In genomic region chr22:46057762-46058420, GRCh38 we compare ENCODE assay signal across 8 cellular contexts.
DNase-seq lines count a peak whose midpoint lies in the region; ATAC-seq, FAIRE-seq and TF ChIP-seq lines count a peak whose summit lies in the region.

No MANE protein-coding gene starts in this region.

- intact Hi-C loops in HepG2 (cut with micrococcal nuclease; ENCODE audit: unreplicated experiment), result no loop called here
- intact Hi-C loops in vagina (cut with DNase I), result no loop called here

- no TSS peak for BruUV-seq in HepG2 (replicated peaks; lab: Mats Ljungman, UMichigan)

- no peak overlapping the region for H3K4me3 ChIP-seq in liver (ENCODE audit: low read depth in 1 of 3, low read length in 3 of 3)
- H3K4me3 ChIP-seq in HepG2 (replicated peaks in 1 of 3; ENCODE audit: insufficient read depth in 1 of 3, low read depth in 2 of 3, low read length in 3 of 3), result no peak overlapping the region
- peak overlapping the region; percentile 62 to 75 for H3K4me3 ChIP-seq in vagina

- TF ChIP-seq CTCF in liver (IDR thresholded peaks at IDR 0.05; ENCODE audit: low read depth, low read length, missing input control) (no peak), HepG2 (CRISPR knock-in tag; IDR thresholded peaks at IDR 0.05) (no peak), vagina (IDR thresholded peaks at IDR 0.05) (no peak)

- H2AFZ ChIP-seq in HepG2 (ENCODE audit: low read length), result no peak overlapping the region

- H3K79me2 ChIP-seq in HepG2 (ENCODE audit: insufficient read depth, low read length), result no peaks in the 10 kb centered on the region

- H4K20me1 ChIP-seq in HepG2 (ENCODE audit: insufficient read depth, low read length), result peaks cover 4% of the 10 kb centered on the region; the same call in 1 of the 2 replicates

- FAIRE-seq in HepG2 (lab: Jason Lieb, UNC), result no peak

- TF ChIP-seq RAD21 in liver (IDR thresholded peaks at IDR 0.05) (no peak), HepG2 (CRISPR knock-in tag; IDR thresholded peaks at IDR 0.05) (no peak)

- H3K9ac ChIP-seq in liver (ENCODE audit: low read depth in 1 of 2, low read length in 2 of 2) (peak overlapping the region; percentile 27 to 54), HepG2 (ENCODE audit: insufficient read depth, low read depth, low read length) (no peak overlapping the region)

- CTCF ChIA-PET in HepG2 (lab: Yijun Ruan, JAX; ENCODE audit: low intra/inter-chr PET ratio, low total read pairs), result no interaction called here

- DNase-seq in HepG2 (ENCODE audit: low spot score), result no peak
- DNase-seq in OCI-M1 (lab: John Stamatoyannopoulos, UW), result peak; percentile 97
- peak in 2 of 61 donors; percentile 23 to 50 for DNase-seq in caudate nucleus (lab: John Stamatoyannopoulos, UW)
- peak; percentile 71 for DNase-seq in mesenteric fat pad (ENCODE audit: low spot score)
- DNase-seq in vagina (ENCODE audit: extremely low spot score in 2 of 2), result no peak

- POLR2A ChIA-PET in HepG2 (lab: Yijun Ruan, JAX), result no interaction called here

- TF ChIP-seq EP300 in HepG2 (IDR thresholded peaks at IDR 0.05; ENCODE audit: low read depth in 2 of 2, low read length in 2 of 2), result no peak
- no peak for TF ChIP-seq EP300 in HepG2 (CRISPR knock-in tag; IDR thresholded peaks at IDR 0.05; ENCODE audit: borderline replicate concordance)

- H3K27ac ChIP-seq in liver (ENCODE audit: low read depth in 1 of 2, low read length in 2 of 2), result peak overlapping the region; percentile 77 to 87
- no peak overlapping the region for H3K27ac ChIP-seq in HepG2 (ENCODE audit: extremely low read length, insufficient read depth, low read length)
- peak overlapping the region; percentile 99 for H3K27ac ChIP-seq in caudate nucleus (ENCODE audit: low read depth, low read length)
- H3K27ac ChIP-seq in vagina, result peak overlapping the region; percentile 100

- H3K27me3 ChIP-seq in liver (ENCODE audit: control insufficient read depth in 4 of 4, insufficient read depth in 4 of 4, low read length in 3 of 4) (no peaks in the 10 kb centered on the region), HepG2 (ENCODE audit: control insufficient read depth in 1 of 2, insufficient read depth in 2 of 2, low read length in 2 of 2) (peaks cover 22 to 84% of the 10 kb centered on the region in 2 experiments), vagina (no peaks in the 10 kb centered on the region)

- no peak overlapping the region for H3K4me2 ChIP-seq in HepG2 (ENCODE audit: low read depth, low read length)

- no peak for ATAC-seq in HepG2
- ATAC-seq in HG03066 (IDR thresholded peaks at IDR 0.05; ENCODE audit: low read depth, unreplicated experiment), result peak; percentile 68
- ATAC-seq in GM19328 (IDR thresholded peaks at IDR 0.05; ENCODE audit: unreplicated experiment), result no peak

- H3K4me1 ChIP-seq in liver (ENCODE audit: control insufficient read depth in 4 of 4, insufficient read depth in 4 of 4, low read length in 3 of 4) (peaks cover 13 to 50% (median 34%) of the 10 kb centered on the region in 4 donors), HepG2 (ENCODE audit: insufficient read depth, low read length) (0 out of 2 replicates have a peak, but pooled peaks cover 6% of the 10 kb centered on the region), vagina (peaks cover 86% of the 10 kb centered on the region)

- 15% methylated on average over 13 of the region's 13 CpGs for WGBS in liver
- 5% methylated on average over 13 of the region's 13 CpGs for WGBS in HepG2 (ENCODE audit: low lambda C conversion rate)

- TF ChIP-seq POLR2A in HepG2 (IDR thresholded peaks at IDR 0.05; ENCODE audit: insufficient read depth in 1 of 2, low read depth in 2 of 2, low read length in 2 of 2) (no peak), vagina (IDR thresholded peaks at IDR 0.05) (peak in 1 of 2 donors; percentile 34)

- H3K9me3 ChIP-seq in liver (ENCODE audit: control insufficient read depth in 4 of 4, low read length in 3 of 4) (no peaks in the 10 kb centered on the region), HepG2 (ENCODE audit: low read length) (no peaks in the 10 kb centered on the region), vagina (no peaks in the 10 kb centered on the region)

- in situ Hi-C loops in HepG2 (cut with HindIII; ENCODE audit: extremely low pct_ligation_motif_present, low pct_unique_long_range_greater_than_20kb), result no loop called here

- H3K36me3 ChIP-seq in liver (ENCODE audit: control insufficient read depth in 4 of 4, insufficient read depth in 3 of 4, low read depth in 1 of 4, low read length in 3 of 4) (no peaks in the 10 kb centered on the region), HepG2 (replicated peaks in 1 of 2; ENCODE audit: control insufficient read depth in 1 of 2, insufficient read depth in 2 of 2, low read length in 2 of 2) (no peaks in the 10 kb centered on the region), vagina (no peaks in the 10 kb centered on the region)

TF ChIP-seq in liver, 16 proteins besides CTCF, POLR2A, EP300 and RAD21 (continues in another document):
- TF ChIP-seq NR2F2 (IDR thresholded peaks at IDR 0.05) (peak; percentile 24), ZBTB33 (IDR thresholded peaks at IDR 0.05) (no peak), HNF4G (IDR thresholded peaks at IDR 0.05) (no peak), GABPA (IDR thresholded peaks at IDR 0.05 in 1 of 2, conservative IDR thresholded peaks at IDR 0.05 in 1 of 2) (peak in 1 of 2 donors; percentile 20), YY1 (IDR thresholded peaks at IDR 0.05) (peak; percentile 70), MAX (IDR thresholded peaks at IDR 0.05) (peak; percentile 12), FOXA1 (IDR thresholded peaks at IDR 0.05) (no peak), HNF4A (conservative IDR thresholded peaks at IDR 0.05) (peak in 1 of 2 donors; percentile 33), EGR1 (IDR thresholded peaks at IDR 0.05; ENCODE audit: low read depth in 2 of 2) (no peak), TAF1 (conservative IDR thresholded peaks at IDR 0.05) (no peak), FOXA2 (IDR thresholded peaks at IDR 0.05) (peak; percentile 39), SP1 (IDR thresholded peaks at IDR 0.05) (peak; percentile 49), ATF3 (IDR thresholded peaks at IDR 0.05) (peak; percentile 25)

TF ChIP-seq in HepG2, 621 proteins besides CTCF, POLR2A, EP300 and RAD21 (continues in another document):
- no peak for TF ChIP-seq NFRKB (IDR thresholded peaks at IDR 0.05)
- TF ChIP-seq ZNF709 (CRISPR knock-in tag; IDR thresholded peaks at IDR 0.05), result no peak
- no peak for TF ChIP-seq KDM2A (CRISPR knock-in tag; IDR thresholded peaks at IDR 0.05; ENCODE audit: borderline replicate concordance, low read depth)
- no peak for TF ChIP-seq SMAD3 (CRISPR knock-in tag; IDR thresholded peaks at IDR 0.05)
- TF ChIP-seq PREB (CRISPR knock-in tag; IDR thresholded peaks at IDR 0.05), result no peak
- no peak for TF ChIP-seq NFYB (CRISPR knock-in tag; IDR thresholded peaks at IDR 0.05)
- no peak for TF ChIP-seq ZNF513 (CRISPR knock-in tag; conservative IDR thresholded peaks at IDR 0.05)
- no peak for TF ChIP-seq IKZF5 (CRISPR knock-in tag; IDR thresholded peaks at IDR 0.05)
- no peak for TF ChIP-seq ZFP1 (CRISPR knock-in tag; IDR thresholded peaks at IDR 0.05)
- no peak for TF ChIP-seq HINFP (CRISPR knock-in tag; IDR thresholded peaks at IDR 0.05; ENCODE audit: low read depth)
- no peak for TF ChIP-seq MTERF4 (CRISPR knock-in tag; IDR thresholded peaks at IDR 0.05)

Comparison
In these comparisons a context has a peak if more than half of its experiments do, and no peak if none do; other contexts are left out.
1. H3K4me3 ChIP-seq: peak in vagina (2 of 2); none in liver (0 of 3) and HepG2 (0 of 3).
2. DNase-seq: peak in OCI-M1 (single experiment) and mesenteric fat pad (single experiment); none in HepG2 (single experiment) and vagina (0 of 2).